Comparison of ENCODE assay signal across 8 cellular contexts in the genomic region with DNA sequence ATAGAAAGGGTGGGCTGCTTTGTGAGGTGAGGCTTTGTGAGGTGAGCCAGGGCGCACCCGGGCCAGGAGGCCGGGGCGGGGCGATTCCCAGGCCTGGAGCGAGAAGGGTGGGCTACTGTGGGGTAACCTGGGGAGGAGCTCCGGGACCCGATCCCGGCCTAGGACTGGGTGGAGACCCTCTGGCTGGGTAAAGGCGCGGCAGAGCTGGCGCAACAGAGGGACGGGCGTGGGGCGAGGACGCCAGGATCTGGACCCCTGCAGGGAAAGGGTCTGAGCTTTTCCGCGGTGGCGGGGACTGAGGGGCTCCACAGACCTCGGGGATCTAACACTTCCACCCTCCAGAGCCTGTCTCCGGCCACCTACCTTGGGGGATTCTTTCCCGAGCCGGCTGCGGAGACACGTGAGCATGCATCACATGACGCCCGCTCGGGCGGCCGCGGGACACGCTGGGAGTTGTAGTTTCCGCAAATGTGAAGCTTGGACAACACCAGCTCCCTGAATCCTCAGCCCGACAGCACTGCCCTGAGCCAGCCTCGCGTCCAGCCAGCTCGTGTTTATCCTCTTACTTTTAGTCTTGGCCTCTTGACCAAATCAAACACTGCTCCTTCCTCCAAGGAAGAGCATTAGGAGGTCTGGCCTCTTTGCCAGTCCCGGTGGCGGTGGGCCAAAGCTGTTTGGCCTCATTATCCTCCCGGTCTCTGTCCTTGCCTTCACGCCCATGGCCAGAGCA. TPM values are rescaled to one million over a fixed set of nuclear protein-coding genes. Genes with fewer than 3 reads are reported as not detected.
A peak's percentile ranks its signal among the peaks of the same experiment; 100 is the strongest.
DNase-seq lines count a peak whose midpoint lies in the region; ATAC-seq and TF ChIP-seq lines count a peak whose summit lies in the region.

A gene with protein sequence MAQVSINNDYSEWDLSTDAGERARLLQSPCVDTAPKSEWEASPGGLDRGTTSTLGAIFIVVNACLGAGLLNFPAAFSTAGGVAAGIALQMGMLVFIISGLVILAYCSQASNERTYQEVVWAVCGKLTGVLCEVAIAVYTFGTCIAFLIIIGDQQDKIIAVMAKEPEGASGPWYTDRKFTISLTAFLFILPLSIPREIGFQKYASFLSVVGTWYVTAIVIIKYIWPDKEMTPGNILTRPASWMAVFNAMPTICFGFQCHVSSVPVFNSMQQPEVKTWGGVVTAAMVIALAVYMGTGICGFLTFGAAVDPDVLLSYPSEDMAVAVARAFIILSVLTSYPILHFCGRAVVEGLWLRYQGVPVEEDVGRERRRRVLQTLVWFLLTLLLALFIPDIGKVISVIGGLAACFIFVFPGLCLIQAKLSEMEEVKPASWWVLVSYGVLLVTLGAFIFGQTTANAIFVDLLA (minus strand): TSS at position 417 of the 730 bp plus-strand sequence. CDS start 4,644 bp downstream, outside the sequence.

- peak within 1 kb of the TSS; percentile 65 for H3K9ac ChIP-seq in MM.1S (ENCODE audit: low read length)

- POLR2A ChIA-PET in GM10248 (lab: Yijun Ruan, JAX), result no interaction called here

- ATAC-seq in left cardiac atrium (peak; percentile 97), upper lobe of left lung (ENCODE audit: low FRiP score in 2 of 2) (peak; percentile 85 to 97)

- CTCF ChIA-PET in GM10248 (lab: Yijun Ruan, JAX), result interaction anchor here (1.0 to 1.6 kb wide), 4 partner anchors 23 to 72 kb away, joined by 3 to 7 read pairs (median 6); no protein-coding TSS in a partner anchor

- WGBS in upper lobe of left lung, 2 donors, result 6 to 15% methylated on average over 15 to 41 of the region's 41 CpGs

- intact Hi-C loops in left cardiac atrium (cut with DNase I) (loop anchor here in 1 of 2 donors (10.0 kb wide), 1 partner anchor 50 kb away; a partner anchor contains a TSS), posterior vena cava (cut with DNase I) (no loop called here)

- H3K9me3 ChIP-seq in MM.1S (replicated peaks; ENCODE audit: insufficient read depth, low read length) (no peaks in the 10 kb centered on the region), upper lobe of left lung (no peaks in the 10 kb centered on the region)

- H3K36me3 ChIP-seq in MM.1S (replicated peaks; ENCODE audit: insufficient read depth, low read length) (no peaks in the 10 kb centered on the region), upper lobe of left lung (peaks cover 0 to 13% (median 2%) of the 10 kb centered on the region in 4 donors)

- TF ChIP-seq EP300 in upper lobe of left lung (IDR thresholded peaks at IDR 0.05), result no peak

- TF ChIP-seq CTCF in GM10248 (IDR thresholded peaks at IDR 0.05; ENCODE audit: control extremely low read depth, extremely low read depth, low read depth, missing control alignments) (no peak), MM.1S (IDR thresholded peaks at IDR 0.05; ENCODE audit: low read length) (no peak), upper lobe of left lung (IDR thresholded peaks at IDR 0.05) (no peak)

- H3K27ac ChIP-seq in MM.1S (ENCODE audit: low read length) (no peak within 1 kb of the TSS), upper lobe of left lung (peak within 1 kb of the TSS; percentile 46 to 89 (median 74))

- H3K79me2 ChIP-seq in MM.1S (ENCODE audit: low read length), result peaks cover 6% of the 10 kb centered on the region

- H3K4me1 ChIP-seq in MM.1S (ENCODE audit: low read length), result peaks cover 7% of the 10 kb centered on the region; the same call in 1 of the 2 replicates
- H3K4me1 ChIP-seq in upper lobe of left lung, result peaks cover 13 to 23% (median 16%) of the 10 kb centered on the region in 4 donors

- H4K20me1 ChIP-seq in MM.1S (ENCODE audit: insufficient read depth, low read length), result no peaks in the 10 kb centered on the region

- DNase-seq in GM10248 (ENCODE audit: extremely low spot score) (peak; percentile 93), HCEC 1CT (peak; percentile 71), MM.1S (peak; percentile 86), T-helper 1 cell (peak; percentile 39 to 67 (median 54)), amniotic epithelial cell (ENCODE audit: low read depth) (peak; percentile 80), left cardiac atrium (peak; percentile 92), posterior vena cava (ENCODE audit: low spot score) (peak; percentile 96), upper lobe of left lung (peak; percentile 90 to 96)

- no peaks in the 10 kb centered on the region for H3K9me2 ChIP-seq in MM.1S (replicated peaks; ENCODE audit: insufficient read depth, low read length)

- peak in 1 of 4 donors; percentile 48 for TF ChIP-seq POLR2A in upper lobe of left lung (IDR thresholded peaks at IDR 0.05)

- H3K27me3 ChIP-seq in MM.1S (replicated peaks; ENCODE audit: insufficient read depth, low read length), result no peaks in the 10 kb centered on the region
- H3K27me3 ChIP-seq in upper lobe of left lung, result no peaks in the 10 kb centered on the region

- peak within 1 kb of the TSS; percentile 79 for H3K4me2 ChIP-seq in MM.1S (ENCODE audit: low read depth, low read length)

- H3K4me3 ChIP-seq in MM.1S (ENCODE audit: low read length) (peak within 1 kb of the TSS; percentile 79), upper lobe of left lung (peak within 1 kb of the TSS; percentile 68 to 97 (median 92))

- H3F3A ChIP-seq in MM.1S (ENCODE audit: insufficient read depth, low read length), result no peaks in the 10 kb centered on the region

- peak within 1 kb of the TSS; percentile 96 for H2AFZ ChIP-seq in MM.1S (ENCODE audit: low read length)

RNA-seq across cellular contexts. Expression of the gene that starts here (rescaled TPM):
- 10 to 100 TPM; 20.8 to 21.4 TPM for total RNA-seq in left cardiac atrium
- 10 to 100 TPM; 13.2 to 16.2 TPM for total RNA-seq in posterior vena cava
- 10 to 100 TPM in 5 of 6 donors, 1 to 10 TPM in 1; 6.5 to 34.6 (median 22.4) TPM for total RNA-seq in upper lobe of left lung
